Comparison of ENCODE assay signal across 21 cellular contexts in the genomic region with DNA sequence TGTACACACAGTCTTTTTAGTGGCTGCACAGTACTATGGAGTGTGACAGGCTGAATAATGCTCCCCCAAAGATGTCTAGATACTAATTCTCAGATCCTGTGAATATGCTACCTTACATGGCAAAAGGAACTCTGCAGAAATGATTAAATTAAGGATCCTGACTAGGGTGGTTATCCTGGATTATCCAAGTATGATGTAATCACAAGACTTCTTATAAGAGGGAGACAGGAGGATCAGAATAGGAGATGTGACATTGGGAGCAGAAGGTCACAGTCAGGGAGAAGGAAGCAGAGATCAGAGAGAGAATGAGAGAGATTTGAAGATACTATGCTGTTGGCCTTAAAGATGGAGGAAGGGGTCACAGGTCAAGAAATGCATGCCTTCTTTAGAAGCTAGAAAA. TPM values are rescaled to one million over a fixed set of nuclear protein-coding genes. Genes with fewer than 3 reads are reported as not detected.
"Had no signal": no experiment of that assay in that cellular context is flagged by ENCODE, and none has a peak within 500 bp of the region (broad histone marks: within the 10 kb centered on the region; RNA-seq: fewer than 3 reads in every experiment).

No MANE protein-coding gene starts in this region.

- H3K4me3 ChIP-seq: cardiac muscle cell, esophagus muscularis mucosa, left ventricle myocardium inferior, prostate gland, stomach, thoracic aorta, upper lobe of right lung had no signal

- H3K4me3 Mint-ChIP-seq: activated naive CD4-positive, alpha-beta T cell treated with anti-CD3 and anti-CD28 coated beads, Interleukin-2, amount 10 ng/mL, durations not matched to agents 7 days and 5 days; neural crest cell; T-helper 1 cell treated with Interleukin-12 subunit alpha and Interleukin-12 subunit beta and Interleukin-4 antibody, amounts not matched to agents 30 μg/mL and 1 μg/mL, for 36 hours had no signal

- H3K27me3 Mint-ChIP-seq: activated naive CD4-positive, alpha-beta T cell treated with anti-CD3 and anti-CD28 coated beads, Interleukin-2, amount 10 ng/mL, durations not matched to agents 7 days and 5 days had no signal

- ATAC-seq: right cardiac atrium, upper lobe of right lung had no signal

- DNase-seq: activated CD4-positive, alpha-beta T cell treated with anti-CD3 and anti-CD28 coated beads for 48 hours; activated naive CD4-positive, alpha-beta T cell treated with anti-CD3 and anti-CD28 coated beads, Interleukin-2, amount 10 ng/mL, durations not matched to agents 7 days and 5 days; hippocampal formation; kidney; left ventricle myocardium inferior; mesenchymal stem cell; right cardiac atrium; small intestine; stimulated activated CD4-positive, alpha-beta T cell treated with anti-CD3 and anti-CD28 coated beads, Interleukin-4, amount 100 ng/mL, for 4 hours; stimulated activated CD8-positive, alpha-beta memory T cell treated with anti-CD3 and anti-CD28 coated beads, Interleukin-4, amount 100 ng/mL, for 48 hours; stomach; upper lobe of right lung had no signal

- FAIRE-seq: colon, kidney, small intestine had no signal

- H3K27ac Mint-ChIP-seq: activated naive CD4-positive, alpha-beta T cell treated with anti-CD3 and anti-CD28 coated beads, Interleukin-2, amount 10 ng/mL, durations not matched to agents 7 days and 5 days; T-helper 1 cell treated with Interleukin-12 subunit alpha and Interleukin-12 subunit beta and Interleukin-4 antibody, amounts not matched to agents 30 μg/mL and 1 μg/mL, for 36 hours had no signal

- H3K4me1 ChIP-seq: prostate gland, upper lobe of right lung had no signal

- H3K36me3 ChIP-seq: cardiac muscle cell, esophagus muscularis mucosa, left ventricle myocardium inferior, prostate gland, stomach, thoracic aorta, upper lobe of right lung had no signal

- H3K27me3 ChIP-seq: cardiac muscle cell, esophagus muscularis mucosa, stomach, upper lobe of right lung had no signal

- H3K27ac ChIP-seq: cardiac muscle cell, esophagus muscularis mucosa, left ventricle myocardium inferior, prostate gland, stomach, thoracic aorta, upper lobe of right lung had no signal

- H3K9me3 Mint-ChIP-seq: activated naive CD4-positive, alpha-beta T cell treated with anti-CD3 and anti-CD28 coated beads, Interleukin-2, amount 10 ng/mL, durations not matched to agents 7 days and 5 days; neural crest cell; T-helper 1 cell treated with Interleukin-12 subunit alpha and Interleukin-12 subunit beta and Interleukin-4 antibody, amounts not matched to agents 30 μg/mL and 1 μg/mL, for 36 hours had no signal

- H3K9me3 ChIP-seq: esophagus muscularis mucosa, left ventricle myocardium inferior, prostate gland, stomach, thoracic aorta, upper lobe of right lung had no signal

RNA-seq across cellular contexts. Expression of a gene that starts 55.0 kb away (rescaled TPM):
- total RNA-seq: cardiac muscle cell, glomerular endothelial cell, osteoblast had no signal
- polyA plus RNA-seq: cardiac muscle cell, right cardiac atrium had no signal
